In genomic region chr9:127154390-127155191, GRCh38 we compare ENCODE assay signal across 8 cellular contexts. TPM values are rescaled to one million over a fixed set of nuclear protein-coding genes. Genes with fewer than 3 reads are reported as not detected.
DNase-seq lines count a peak whose midpoint lies in the region; ATAC-seq, FAIRE-seq and TF ChIP-seq lines count a peak whose summit lies in the region.

No MANE protein-coding gene starts in this region.

- FAIRE-seq in H54 (lab: Jason Lieb, UNC), result peak; percentile 38

- no peak overlapping the region for H3K4me3 ChIP-seq in adrenal gland
- H3K4me3 ChIP-seq in lower lobe of right lung, result peak overlapping the region; percentile 12

- peaks cover 3 to 17% of the 10 kb centered on the region in 2 donors for H3K4me1 ChIP-seq in adrenal gland (replicated peaks in 1 of 2)
- H3K4me1 ChIP-seq in lower lobe of right lung, result peaks cover 6% of the 10 kb centered on the region

- H3K9me3 ChIP-seq in adrenal gland (replicated peaks in 1 of 3), result no peaks in the 10 kb centered on the region
- no peaks in the 10 kb centered on the region for H3K9me3 ChIP-seq in lower lobe of right lung

- 51 to 68% (median 61%) methylated on average over 13 of the region's 13 CpGs for WGBS in adrenal gland, 4 donors

- no peak for TF ChIP-seq CTCF in adrenal gland (IDR thresholded peaks at IDR 0.05)
- no peak for TF ChIP-seq CTCF in lower lobe of right lung (IDR thresholded peaks at IDR 0.05)

- ATAC-seq in lower lobe of right lung, result peak; percentile 95 to 97

- DNase-seq in C1 segment of cervical spinal cord (lab: John Stamatoyannopoulos, UW) (peak in 10 of 14 donors; percentile 31 to 64 (median 50)), H54 (ENCODE audit: insufficient read length, low spot score) (no peak), adrenal gland (peak in 6 of 7 donors; percentile 26 to 72 (median 42)), lower lobe of right lung (peak; percentile 75), ureter (ENCODE audit: low spot score) (peak; percentile 80), OCI-M2 (lab: John Stamatoyannopoulos, UW; ENCODE audit: unreplicated experiment) (no peak), NCI-H2081 treated with DMSO at 0.1 percent for 48 hours (lab: John Stamatoyannopoulos, UW) (no peak), inferior parietal cortex (ENCODE audit: extremely low spot score) (no peak)

- TF ChIP-seq POLR2A in H54 (IDR thresholded peaks at IDR 0.05; ENCODE audit: low read depth, low read length) (no peak), adrenal gland (IDR thresholded peaks at IDR 0.05) (no peak)

- H3K27ac ChIP-seq in adrenal gland (peak overlapping the region in 2 of 5 donors; percentile 5 to 40), lower lobe of right lung (peak overlapping the region; percentile 62)

- intact Hi-C loops in adrenal gland (cut with DNase I), result no loop called here
- intact Hi-C loops in lower lobe of right lung (cut with DNase I), result no loop called here

- H3K36me3 ChIP-seq in adrenal gland (replicated peaks in 1 of 2) (no peaks in the 10 kb centered on the region), lower lobe of right lung (no peaks in the 10 kb centered on the region)

- H3K27me3 ChIP-seq in adrenal gland (no peaks in the 10 kb centered on the region), lower lobe of right lung (ENCODE audit: low read depth) (no peaks in the 10 kb centered on the region)

RNA-seq across cellular contexts. Expression of gene ANGPTL2, which starts 32.2 kb away (rescaled TPM):
- total RNA-seq in adrenal gland (10 to 100 TPM in 7 of 8 donors, 1 to 10 TPM in 1; 9.7 to 32.6 (median 13.4) TPM), lower lobe of right lung (11.4 TPM), ureter (22.2 TPM)
- 10 to 100 TPM in 1 of 3 donors, 1 to 10 TPM in 2; 5.6 to 10.3 (median 8.4) TPM for polyA plus RNA-seq in adrenal gland

Comparison
In these comparisons a context has a peak if more than half of its experiments do, and no peak if none do; other contexts are left out.
1. DNase-seq: peak in C1 segment of cervical spinal cord (10 of 14), adrenal gland (6 of 7), lower lobe of right lung (single experiment) and ureter (single experiment); none in H54 (single experiment), OCI-M2 (single experiment), NCI-H2081 treated with DMSO at 0.1 percent for 48 hours (single experiment) and inferior parietal cortex (single experiment).